ENCODE assay signal across 8 cellular contexts in genomic region chr3:157088506-157089454, GRCh38.
DNase-seq lines count a peak whose midpoint lies in the region; ATAC-seq, FAIRE-seq and TF ChIP-seq lines count a peak whose summit lies in the region.

No MANE protein-coding gene starts in this region.

- no peaks in the 10 kb centered on the region for H3K9me3 ChIP-seq in HepG2 (ENCODE audit: low read length)

- H3K27ac ChIP-seq in 22Rv1 (peak overlapping the region; percentile 98), cingulate gyrus (ENCODE audit: low read depth, low read length) (peak overlapping the region; percentile 97), HepG2 (ENCODE audit: extremely low read length, insufficient read depth, low read length) (peak overlapping the region; percentile 96)

- peak; percentile 49 to 83 for TF ChIP-seq POLR2A in HepG2 (IDR thresholded peaks at IDR 0.05; ENCODE audit: insufficient read depth in 1 of 2, low read depth in 2 of 2, low read length in 2 of 2)

- no peaks in the 10 kb centered on the region for H3K36me3 ChIP-seq in HepG2 (replicated peaks in 1 of 2; ENCODE audit: control insufficient read depth in 1 of 2, insufficient read depth in 2 of 2, low read length in 2 of 2)

- no peaks in the 10 kb centered on the region for H3K79me2 ChIP-seq in HepG2 (ENCODE audit: insufficient read depth, low read length)

- ATAC-seq in GM18909 (IDR thresholded peaks at IDR 0.05; ENCODE audit: poor library complexity, unreplicated experiment), result peak; percentile 80
- peak; percentile 70 for ATAC-seq in HG03196 (IDR thresholded peaks at IDR 0.05; ENCODE audit: unreplicated experiment)
- ATAC-seq in HepG2, result peak; percentile 93

- TF ChIP-seq RAD21 in HepG2 (CRISPR knock-in tag; IDR thresholded peaks at IDR 0.05), result 0 out of 2 replicates have a peak, but pooled peaks have one; percentile 35

- H3K4me1 ChIP-seq in HepG2 (ENCODE audit: insufficient read depth, low read length), result peaks cover 43% of the 10 kb centered on the region

- H2AFZ ChIP-seq in HepG2 (ENCODE audit: low read length), result peak overlapping the region; percentile 81

- no peaks in the 10 kb centered on the region for H4K20me1 ChIP-seq in HepG2 (ENCODE audit: insufficient read depth, low read length)

- TF ChIP-seq CTCF in 22Rv1 (IDR thresholded peaks at IDR 0.05) (peak; percentile 32), WI38 (IDR thresholded peaks at IDR 0.05; ENCODE audit: low read depth, low read length) (0 out of 2 replicates have a peak, but pooled peaks have one; percentile 2), HepG2 (CRISPR knock-in tag; IDR thresholded peaks at IDR 0.05) (peak; percentile 54)

- CTCF ChIA-PET in HepG2 (lab: Yijun Ruan, JAX; ENCODE audit: low intra/inter-chr PET ratio, low total read pairs), result interaction anchor here (1.8 kb wide), 1 partner anchor 49 kb away, joined by 4 read pairs; no protein-coding TSS in a partner anchor

- peak; percentile 83 for FAIRE-seq in HepG2 (lab: Jason Lieb, UNC)

- TSS peak; percentile 87 for BruUV-seq in HepG2 (replicated peaks; lab: Mats Ljungman, UMichigan)

- peak overlapping the region; percentile 65 for H3K4me3 ChIP-seq in WI38 (ENCODE audit: low read depth, low read length)
- peak overlapping the region; percentile 56 to 67 (median 58) for H3K4me3 ChIP-seq in HepG2 (replicated peaks in 1 of 3; ENCODE audit: insufficient read depth in 1 of 3, low read depth in 2 of 3, low read length in 3 of 3)

- peak overlapping the region; percentile 92 for H3K4me2 ChIP-seq in HepG2 (ENCODE audit: low read depth, low read length)

- peak overlapping the region; percentile 85 for H3K9ac ChIP-seq in HepG2 (ENCODE audit: insufficient read depth, low read depth, low read length)

- DNase-seq in HepG2 (ENCODE audit: low spot score) (peak; percentile 91), NCI-H2029 treated with DMSO at 0.1 percent for 48 hours (lab: John Stamatoyannopoulos, UW) (no peak)
- peak; percentile 91 to 93 for DNase-seq in stimulated activated CD4-positive, alpha-beta T cell treated with anti-CD3 and anti-CD28 coated beads, Interleukin-4, amount 100 ng/mL, for 4 hours

- in situ Hi-C loops in HepG2 (cut with HindIII; ENCODE audit: extremely low pct_ligation_motif_present, low pct_unique_long_range_greater_than_20kb), result loop anchor here (10.0 kb wide), 1 partner anchor 414 kb away; the partner anchor contains the start of gene TIPARP

- WGBS in HepG2 (ENCODE audit: low lambda C conversion rate), result 2% methylated on average over 18 of the region's 61 CpGs

- intact Hi-C loops in HepG2 (cut with micrococcal nuclease; ENCODE audit: unreplicated experiment), result loop anchor here (1.0 to 10.0 kb wide), 5 partner anchors 32 to 551 kb away; partner anchors contain the start of gene TIPARP

- POLR2A ChIA-PET in HepG2 (lab: Yijun Ruan, JAX), result interaction anchor here (0.6 to 5.5 kb wide), 25 partner anchors 9 to 1283 kb away, joined by 3 to 204 read pairs (median 8); partner anchors contain the start of genes C3orf33, CCNL1, SSR3 and TIPARP

- H3K27me3 ChIP-seq in HepG2 (ENCODE audit: control insufficient read depth in 1 of 2, insufficient read depth in 2 of 2, low read length in 2 of 2), result no peaks in the 10 kb centered on the region

- TF ChIP-seq EP300 in HepG2 (IDR thresholded peaks at IDR 0.05; ENCODE audit: low read depth in 2 of 2, low read length in 2 of 2) (peak in 1 of 2 experiments; percentile 72; a peak in 1 of 4 replicates), HepG2 (CRISPR knock-in tag; IDR thresholded peaks at IDR 0.05; ENCODE audit: borderline replicate concordance) (peak; percentile 40; the same call in 1 of the 2 replicates)

TF ChIP-seq in HepG2, 621 proteins besides CTCF, POLR2A, EP300 and RAD21 (continues in another document):
- TF ChIP-seq BHLHE40 (IDR thresholded peaks at IDR 0.05; ENCODE audit: low read length), result no peak
- TF ChIP-seq ZSCAN5A (CRISPR knock-in tag; IDR thresholded peaks at IDR 0.05; ENCODE audit: borderline replicate concordance), result peak; percentile 42; the same call in 1 of the 2 replicates
- peak; percentile 99 for TF ChIP-seq KDM5B (CRISPR knock-in tag; IDR thresholded peaks at IDR 0.05; ENCODE audit: borderline replicate concordance)
- TF ChIP-seq ZNF367 (CRISPR knock-in tag; IDR thresholded peaks at IDR 0.05; ENCODE audit: borderline replicate concordance), result peak; percentile 62; the same call in 1 of the 2 replicates
- TF ChIP-seq YY1 (IDR thresholded peaks at IDR 0.05; ENCODE audit: insufficient read depth, insufficient replicate concordance, low read depth, low read length), result peak; percentile 43
- peak; percentile 85; the same call in 1 of the 2 replicates for TF ChIP-seq CREBL2 (CRISPR knock-in tag; IDR thresholded peaks at IDR 0.05; ENCODE audit: borderline replicate concordance)
- no peak; the same call in 1 of the 2 replicates for TF ChIP-seq CBX5 (CRISPR knock-in tag; IDR thresholded peaks at IDR 0.05; ENCODE audit: borderline replicate concordance)
- TF ChIP-seq ZBTB8A (CRISPR knock-in tag; IDR thresholded peaks at IDR 0.05; ENCODE audit: borderline replicate concordance, low read depth), result 0 out of 2 replicates have a peak, but pooled peaks have one; percentile 21
- 0 out of 2 replicates have a peak, but pooled peaks have one; percentile 33 for TF ChIP-seq ZSCAN12 (CRISPR knock-in tag; IDR thresholded peaks at IDR 0.05)
- peak; percentile 91; the same call in 1 of the 2 replicates for TF ChIP-seq ZNF784 (CRISPR knock-in tag; IDR thresholded peaks at IDR 0.05; ENCODE audit: borderline replicate concordance)
- no peak for TF ChIP-seq SUZ12 (IDR thresholded peaks at IDR 0.05; ENCODE audit: low read depth, low read length)
- peak; percentile 15; the same call in 1 of the 2 replicates for TF ChIP-seq RXRB (CRISPR knock-in tag; IDR thresholded peaks at IDR 0.05; ENCODE audit: borderline replicate concordance)
- TF ChIP-seq ZNF891 (CRISPR knock-in tag; IDR thresholded peaks at IDR 0.05), result peak; percentile 98
- peak; percentile 19; the same call in 1 of the 2 replicates for TF ChIP-seq ZBTB44 (CRISPR knock-in tag; IDR thresholded peaks at IDR 0.05)
- peak; percentile 76; the same call in 1 of the 2 replicates for TF ChIP-seq ZBTB42 (CRISPR knock-in tag; IDR thresholded peaks at IDR 0.05)
- peak; percentile 97 for TF ChIP-seq AGO2 (optimal IDR thresholded peaks at IDR 0.05; ENCODE audit: low read depth, low read length)
- peak; percentile 65 to 84; a peak in 3 of 4 replicates for TF ChIP-seq HMGXB4 (CRISPR knock-in tag; IDR thresholded peaks at IDR 0.05; ENCODE audit: borderline replicate concordance in 1 of 2, low read depth in 1 of 2)
- no peak for TF ChIP-seq U2AF2 (IDR thresholded peaks at IDR 0.05; ENCODE audit: low read depth, low read length)
- no peak for TF ChIP-seq TCF12 (IDR thresholded peaks at IDR 0.05)
- TF ChIP-seq TCF12 (CRISPR knock-in tag; IDR thresholded peaks at IDR 0.05), result peak; percentile 91
- TF ChIP-seq NFRKB (IDR thresholded peaks at IDR 0.05), result no peak

Comparison
In these comparisons a context has a peak if more than half of its experiments do, and no peak if none do; other contexts are left out.
1. CTCF ChIP-seq: peak in every context shown above with its lines; median percentile 54 in HepG2; 32 in 22Rv1; 2 in WI38.